6 cellular contexts compared by ENCODE assay signal in genomic region chr3:47479826-47480160, GRCh38.
"Had no signal": no experiment of that assay in that cellular context is flagged by ENCODE, and none has a peak within 500 bp of the region (broad histone marks: within the 10 kb centered on the region; RNA-seq: fewer than 3 reads in every experiment).

No MANE protein-coding gene starts in this region.

- FAIRE-seq: HTR-8/SVneo had no signal

- DNase-seq: GOT3, IMR-90, KBM-7 had no signal

- H3K4me3 ChIP-seq: HAP-1 had no signal

- ATAC-seq: HCT116 had no signal

- H3K36me3 ChIP-seq: HAP-1 had no signal
